ENCODE assay signal across 12 cellular contexts in the genomic region with DNA sequence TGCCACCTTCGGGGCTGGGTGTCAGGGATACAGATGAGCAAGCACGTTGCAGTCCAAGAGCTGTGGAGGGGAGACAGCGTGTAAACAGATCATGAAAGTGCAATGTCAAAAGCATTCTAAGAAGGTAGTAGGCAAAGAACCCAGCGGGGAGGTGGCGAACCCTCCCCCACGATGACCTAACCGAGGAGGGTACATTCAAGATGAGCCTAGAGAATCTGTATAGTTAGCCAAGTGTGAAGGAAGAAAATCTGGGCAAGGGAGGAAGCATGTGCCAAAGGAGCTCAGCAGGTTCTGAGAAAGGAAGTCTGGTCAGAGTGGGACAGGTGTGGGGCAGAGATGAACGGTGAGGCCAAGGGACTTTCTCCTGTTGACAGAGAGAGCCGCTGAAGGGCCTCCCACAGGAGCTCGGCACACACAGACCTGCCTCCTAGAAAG.
DNase-seq lines count a peak whose midpoint lies in the region; ATAC-seq and TF ChIP-seq lines count a peak whose summit lies in the region.
"Had no signal": no experiment of that assay in that cellular context is flagged by ENCODE, and none has a peak within 500 bp of the region (broad histone marks: within the 10 kb centered on the region; RNA-seq: fewer than 3 reads in every experiment).

No MANE protein-coding gene starts in this region.

- CTCF ChIA-PET in OCI-LY7 (lab: Charles Lee; ENCODE audit: unreplicated experiment), result no interaction called here

- peaks cover 33% of the 10 kb centered on the region for H3K4me1 ChIP-seq in OCI-LY7 (ENCODE audit: insufficient read depth, low read length, poor library complexity, severe bottlenecking)
- H3K4me1 ChIP-seq: transverse colon had no signal

- H4K20me1 ChIP-seq in OCI-LY7 (ENCODE audit: insufficient read depth, low read length), result no peaks in the 10 kb centered on the region

- H3K36me3 ChIP-seq in OCI-LY7 (ENCODE audit: insufficient read depth, low read length), result no peaks in the 10 kb centered on the region
- H3K36me3 ChIP-seq: transverse colon had no signal

- H3K4me3 Mint-ChIP-seq in activated naive CD8-positive, alpha-beta T cell treated with anti-CD3 and anti-CD28 coated beads, Interleukin-2, amount 10 ng/mL, durations not matched to agents 7 days and 5 days, result no peak overlapping the region
- H3K4me3 Mint-ChIP-seq in activated naive CD8-positive, alpha-beta T cell treated with anti-CD3 and anti-CD28 coated beads, Interleukin-2, amount 50 U/mL, for 24 hours, result no peak overlapping the region
- no peak overlapping the region for H3K4me3 Mint-ChIP-seq in stimulated activated memory B cell treated with anti-CD40 and anti-IgM and Interleukin-4, amounts not matched to agents 10 μg/mL and 1 μg/mL and 100 μg/mL, for 72 hours
- H3K4me3 Mint-ChIP-seq in activated T-helper 2 cell treated with anti-CD3 and anti-CD28 coated beads, Interferon-gamma antibody, Interleukin-2, Interleukin-4, amounts not matched to agents 10 μg/mL and 5 μg/mL and 100 μg/mL, durations not matched to agents 14 hours and 24 hours and 36 hours (ENCODE audit: low read depth), result no peak overlapping the region
- H3K4me3 Mint-ChIP-seq: T-helper 1 cell treated with Interleukin-12 subunit alpha and Interleukin-12 subunit beta and Interleukin-4 antibody, amounts not matched to agents 30 μg/mL and 1 μg/mL, for 36 hours had no signal

- H3K9me2 ChIP-seq in OCI-LY7 (ENCODE audit: insufficient read depth, low read length), result no peaks in the 10 kb centered on the region

- H3K9me3 ChIP-seq in OCI-LY7 (ENCODE audit: low read length), result no peaks in the 10 kb centered on the region
- H3K9me3 ChIP-seq: A549, transverse colon had no signal

- peak overlapping the region; percentile 10 for H3K27ac Mint-ChIP-seq in activated naive CD8-positive, alpha-beta T cell treated with anti-CD3 and anti-CD28 coated beads, Interleukin-2, amount 10 ng/mL, durations not matched to agents 7 days and 5 days
- no peak overlapping the region for H3K27ac Mint-ChIP-seq in activated naive CD8-positive, alpha-beta T cell treated with anti-CD3 and anti-CD28 coated beads, Interleukin-2, amount 50 U/mL, for 24 hours
- H3K27ac Mint-ChIP-seq in stimulated activated memory B cell treated with anti-CD40 and anti-IgM and Interleukin-4, amounts not matched to agents 10 μg/mL and 1 μg/mL and 100 μg/mL, for 72 hours, result peak overlapping the region; percentile 22
- H3K27ac Mint-ChIP-seq in activated T-helper 2 cell treated with anti-CD3 and anti-CD28 coated beads, Interferon-gamma antibody, Interleukin-2, Interleukin-4, amounts not matched to agents 10 μg/mL and 5 μg/mL and 100 μg/mL, durations not matched to agents 14 hours and 24 hours and 36 hours, result no peak overlapping the region
- H3K27ac Mint-ChIP-seq: T-helper 1 cell treated with Interleukin-12 subunit alpha and Interleukin-12 subunit beta and Interleukin-4 antibody, amounts not matched to agents 30 μg/mL and 1 μg/mL, for 36 hours had no signal

- POLR2A ChIA-PET in activated naive CD8-positive, alpha-beta T cell treated with anti-CD3 and anti-CD28 coated beads, Interleukin-2, amount 10 ng/mL, durations not matched to agents 7 days and 5 days (lab: Charles Lee), result interaction anchor here (0.5 kb wide), 1 partner anchor 106 kb away, joined by 3 read pairs; no protein-coding TSS in a partner anchor
- POLR2A ChIA-PET in OCI-LY7 (lab: Charles Lee), result interaction anchor here (0.6 to 1.0 kb wide), 4 partner anchors 12 to 1778 kb away, joined by 3 to 4 read pairs (median 4); no protein-coding TSS in a partner anchor

- peak overlapping the region; percentile 11 for H3K27ac ChIP-seq in OCI-LY7 (ENCODE audit: low read depth, low read length, poor library complexity, severe bottlenecking)
- H3K27ac ChIP-seq: A549, HL-60, transverse colon had no signal

- no peaks in the 10 kb centered on the region for H3K36me3 Mint-ChIP-seq in activated naive CD8-positive, alpha-beta T cell treated with anti-CD3 and anti-CD28 coated beads, Interleukin-2, amount 10 ng/mL, durations not matched to agents 7 days and 5 days
- no peaks in the 10 kb centered on the region for H3K36me3 Mint-ChIP-seq in activated naive CD8-positive, alpha-beta T cell treated with anti-CD3 and anti-CD28 coated beads, Interleukin-2, amount 50 U/mL, for 24 hours (ENCODE audit: low read depth)
- H3K36me3 Mint-ChIP-seq in stimulated activated memory B cell treated with anti-CD40 and anti-IgM and Interleukin-4, amounts not matched to agents 10 μg/mL and 1 μg/mL and 100 μg/mL, for 72 hours, result no peaks in the 10 kb centered on the region
- no peaks in the 10 kb centered on the region for H3K36me3 Mint-ChIP-seq in activated T-helper 2 cell treated with anti-CD3 and anti-CD28 coated beads, Interferon-gamma antibody, Interleukin-2, Interleukin-4, amounts not matched to agents 10 μg/mL and 5 μg/mL and 100 μg/mL, durations not matched to agents 14 hours and 24 hours and 36 hours (ENCODE audit: low read depth)

- no peak for DNase-seq in activated naive CD8-positive, alpha-beta T cell treated with anti-CD3 and anti-CD28 coated beads, Interleukin-2, amount 10 ng/mL, durations not matched to agents 7 days and 5 days
- no peak for DNase-seq in activated naive CD8-positive, alpha-beta T cell treated with anti-CD3 and anti-CD28 coated beads, Interleukin-2, amount 50 U/mL, for 24 hours
- DNase-seq in OCI-LY7 (ENCODE audit: low spot score), result peak; percentile 57
- DNase-seq in MV-4-11 (lab: John Stamatoyannopoulos, UW), result no peak
- DNase-seq in activated T-helper 2 cell treated with anti-CD3 and anti-CD28 coated beads, Interferon-gamma antibody, Interleukin-2, Interleukin-4, amounts not matched to agents 10 μg/mL and 5 μg/mL and 100 μg/mL, durations not matched to agents 14 hours and 24 hours and 36 hours (ENCODE audit: low spot score), result no peak
- no peak for DNase-seq in T1000 (lab: John Stamatoyannopoulos, UW)
- DNase-seq: transverse colon had no signal

- H3K4me2 ChIP-seq in OCI-LY7 (ENCODE audit: low read length), result peak overlapping the region; percentile 50
- H3K4me2 ChIP-seq: A549 had no signal

- no peaks in the 10 kb centered on the region for H3K9me3 Mint-ChIP-seq in activated naive CD8-positive, alpha-beta T cell treated with anti-CD3 and anti-CD28 coated beads, Interleukin-2, amount 10 ng/mL, durations not matched to agents 7 days and 5 days
- H3K9me3 Mint-ChIP-seq in activated naive CD8-positive, alpha-beta T cell treated with anti-CD3 and anti-CD28 coated beads, Interleukin-2, amount 50 U/mL, for 24 hours, result no peaks in the 10 kb centered on the region
- H3K9me3 Mint-ChIP-seq in stimulated activated memory B cell treated with anti-CD40 and anti-IgM and Interleukin-4, amounts not matched to agents 10 μg/mL and 1 μg/mL and 100 μg/mL, for 72 hours, result no peaks in the 10 kb centered on the region
- no peaks in the 10 kb centered on the region for H3K9me3 Mint-ChIP-seq in activated T-helper 2 cell treated with anti-CD3 and anti-CD28 coated beads, Interferon-gamma antibody, Interleukin-2, Interleukin-4, amounts not matched to agents 10 μg/mL and 5 μg/mL and 100 μg/mL, durations not matched to agents 14 hours and 24 hours and 36 hours
- H3K9me3 Mint-ChIP-seq: T-helper 1 cell treated with Interleukin-12 subunit alpha and Interleukin-12 subunit beta and Interleukin-4 antibody, amounts not matched to agents 30 μg/mL and 1 μg/mL, for 36 hours had no signal

- H3K4me1 Mint-ChIP-seq in activated naive CD8-positive, alpha-beta T cell treated with anti-CD3 and anti-CD28 coated beads, Interleukin-2, amount 10 ng/mL, durations not matched to agents 7 days and 5 days, result peaks cover 26% of the 10 kb centered on the region
- H3K4me1 Mint-ChIP-seq in activated naive CD8-positive, alpha-beta T cell treated with anti-CD3 and anti-CD28 coated beads, Interleukin-2, amount 50 U/mL, for 24 hours, result no peaks in the 10 kb centered on the region
- peaks cover 10% of the 10 kb centered on the region for H3K4me1 Mint-ChIP-seq in stimulated activated memory B cell treated with anti-CD40 and anti-IgM and Interleukin-4, amounts not matched to agents 10 μg/mL and 1 μg/mL and 100 μg/mL, for 72 hours
- peaks cover 6% of the 10 kb centered on the region for H3K4me1 Mint-ChIP-seq in activated T-helper 2 cell treated with anti-CD3 and anti-CD28 coated beads, Interferon-gamma antibody, Interleukin-2, Interleukin-4, amounts not matched to agents 10 μg/mL and 5 μg/mL and 100 μg/mL, durations not matched to agents 14 hours and 24 hours and 36 hours (ENCODE audit: low read depth)

- peak overlapping the region; percentile 42 for H2AFZ ChIP-seq in OCI-LY7 (ENCODE audit: low read length)

- BruUV-seq in OCI-LY7 (replicated peaks; lab: Mats Ljungman, UMichigan), result no TSS peak

- intact Hi-C loops in OCI-LY7 (cut with micrococcal nuclease; ENCODE audit: unreplicated experiment), result no loop called here
- intact Hi-C loops in activated T-helper 2 cell treated with anti-CD3 and anti-CD28 coated beads, Interferon-gamma antibody, Interleukin-2, Interleukin-4, amounts not matched to agents 10 μg/mL and 5 μg/mL and 100 μg/mL, durations not matched to agents 14 hours and 24 hours and 36 hours (cut with micrococcal nuclease), result no loop called here

- no peak for TF ChIP-seq CTCF in OCI-LY7 (conservative IDR thresholded peaks at IDR 0.05; ENCODE audit: low read length)

- H3K79me2 ChIP-seq in OCI-LY7 (ENCODE audit: insufficient read depth, low read depth, low read length), result no peaks in the 10 kb centered on the region

- no peak for ATAC-seq in activated naive CD8-positive, alpha-beta T cell treated with anti-CD3 and anti-CD28 coated beads, Interleukin-2, amount 10 ng/mL, durations not matched to agents 7 days and 5 days (ENCODE audit: low read depth)
- no peak for ATAC-seq in activated naive CD8-positive, alpha-beta T cell treated with anti-CD3 and anti-CD28 coated beads, Interleukin-2, amount 50 U/mL, for 24 hours
- peak; percentile 63 for ATAC-seq in HG03025 (IDR thresholded peaks at IDR 0.05; ENCODE audit: low FRiP score, unreplicated experiment)
- ATAC-seq in stimulated activated memory B cell treated with anti-CD40 and anti-IgM and Interleukin-4, amounts not matched to agents 10 μg/mL and 1 μg/mL and 100 μg/mL, for 72 hours, result peak; percentile 67
- ATAC-seq: A549 had no signal

- H3K27me3 Mint-ChIP-seq in activated naive CD8-positive, alpha-beta T cell treated with anti-CD3 and anti-CD28 coated beads, Interleukin-2, amount 10 ng/mL, durations not matched to agents 7 days and 5 days, result peaks cover 3% of the 10 kb centered on the region
- H3K27me3 Mint-ChIP-seq in activated naive CD8-positive, alpha-beta T cell treated with anti-CD3 and anti-CD28 coated beads, Interleukin-2, amount 50 U/mL, for 24 hours, result peaks cover 7% of the 10 kb centered on the region
- H3K27me3 Mint-ChIP-seq in stimulated activated memory B cell treated with anti-CD40 and anti-IgM and Interleukin-4, amounts not matched to agents 10 μg/mL and 1 μg/mL and 100 μg/mL, for 72 hours, result peaks cover 19% of the 10 kb centered on the region
- H3K27me3 Mint-ChIP-seq in activated T-helper 2 cell treated with anti-CD3 and anti-CD28 coated beads, Interferon-gamma antibody, Interleukin-2, Interleukin-4, amounts not matched to agents 10 μg/mL and 5 μg/mL and 100 μg/mL, durations not matched to agents 14 hours and 24 hours and 36 hours (ENCODE audit: low read depth), result peaks cover 8% of the 10 kb centered on the region

- H3K4me3 ChIP-seq in OCI-LY7 (ENCODE audit: low read depth, low read length, poor library complexity, severe bottlenecking), result peak overlapping the region; percentile 28
- H3K4me3 ChIP-seq: A549, transverse colon had no signal

Comparison
In these comparisons a context has a peak if more than half of its experiments do, and no peak if none do; other contexts are left out.
1. H3K27ac Mint-ChIP-seq: peak in activated naive CD8-positive, alpha-beta T cell treated with anti-CD3 and anti-CD28 coated beads, Interleukin-2, amount 10 ng/mL, durations not matched to agents 7 days and 5 days (single experiment) and stimulated activated memory B cell treated with anti-CD40 and anti-IgM and Interleukin-4, amounts not matched to agents 10 μg/mL and 1 μg/mL and 100 μg/mL, for 72 hours (single experiment); none in activated naive CD8-positive, alpha-beta T cell treated with anti-CD3 and anti-CD28 coated beads, Interleukin-2, amount 50 U/mL, for 24 hours (single experiment) and activated T-helper 2 cell treated with anti-CD3 and anti-CD28 coated beads, Interferon-gamma antibody, Interleukin-2, Interleukin-4, amounts not matched to agents 10 μg/mL and 5 μg/mL and 100 μg/mL, durations not matched to agents 14 hours and 24 hours and 36 hours (single experiment).
2. ATAC-seq: peak in HG03025 (single experiment) and stimulated activated memory B cell treated with anti-CD40 and anti-IgM and Interleukin-4, amounts not matched to agents 10 μg/mL and 1 μg/mL and 100 μg/mL, for 72 hours (single experiment); none in activated naive CD8-positive, alpha-beta T cell treated with anti-CD3 and anti-CD28 coated beads, Interleukin-2, amount 10 ng/mL, durations not matched to agents 7 days and 5 days (single experiment) and activated naive CD8-positive, alpha-beta T cell treated with anti-CD3 and anti-CD28 coated beads, Interleukin-2, amount 50 U/mL, for 24 hours (single experiment).